In the genomic region with DNA sequence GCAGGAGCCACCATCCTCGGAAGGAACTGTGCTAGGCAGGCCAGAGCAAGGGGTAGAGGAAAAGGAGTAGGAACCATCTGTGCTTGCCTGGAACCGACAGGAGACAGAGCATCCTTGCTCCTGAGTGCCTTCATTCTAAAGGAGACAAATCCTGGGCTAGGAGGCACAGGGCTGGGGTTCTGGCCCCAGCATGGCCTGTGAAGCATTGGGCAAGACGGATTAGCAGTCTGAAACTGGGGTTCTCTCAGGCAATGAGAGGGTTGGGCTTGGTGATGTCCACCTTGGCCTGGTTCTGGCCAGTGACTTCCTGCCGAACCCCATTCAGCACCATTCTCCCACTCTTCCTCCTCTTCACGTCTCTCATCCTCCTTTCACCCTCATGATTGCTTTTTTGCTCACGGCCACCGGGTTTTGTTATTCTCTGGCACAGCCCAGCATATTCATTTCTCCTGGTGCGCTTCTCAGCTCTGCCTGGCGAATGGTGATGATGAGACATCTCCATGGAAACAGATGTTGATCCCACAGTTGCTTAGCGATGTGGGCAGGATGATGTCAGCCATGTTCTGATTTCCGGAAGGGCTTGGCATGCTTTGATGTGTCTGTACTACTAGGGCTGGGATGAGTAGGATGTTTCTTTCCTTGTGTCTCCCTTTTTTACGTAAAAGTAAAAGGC, we compare ENCODE assay signal across 14 cellular contexts.
DNase-seq lines count a peak whose midpoint lies in the region; ATAC-seq, FAIRE-seq and TF ChIP-seq lines count a peak whose summit lies in the region.
"Had no signal": no experiment of that assay in that cellular context is flagged by ENCODE, and none has a peak within 500 bp of the region (broad histone marks: within the 10 kb centered on the region; RNA-seq: fewer than 3 reads in every experiment).

No MANE protein-coding gene starts in this region.

- no peak for TF ChIP-seq CTCF in astrocyte (IDR thresholded peaks at IDR 0.05; ENCODE audit: insufficient read depth, low read depth, low read length)
- no peak for TF ChIP-seq CTCF in lung (IDR thresholded peaks at IDR 0.05; ENCODE audit: control extremely low read depth, extremely low read depth)
- TF ChIP-seq CTCF in GM10266 (IDR thresholded peaks at IDR 0.05; ENCODE audit: control insufficient read depth, insufficient read depth, low read depth, missing control alignments) = no peak

- no peak overlapping the region for H3K9ac ChIP-seq in astrocyte (ENCODE audit: low read length)

- no peak overlapping the region for H3K27ac Mint-ChIP-seq in astrocyte (ENCODE audit: unreplicated experiment)

- H3K27me3 Mint-ChIP-seq in astrocyte (ENCODE audit: low read depth, unreplicated experiment) = peaks cover 3% of the 10 kb centered on the region

- 88% methylated on average over 12 of the region's 12 CpGs for WGBS in lung, 2 donors

- peaks cover 5% of the 10 kb centered on the region for H3K9me3 Mint-ChIP-seq in astrocyte (ENCODE audit: unreplicated experiment)

- no peak overlapping the region for H3K4me2 ChIP-seq in astrocyte (ENCODE audit: low read length)

- peaks cover 2% of the 10 kb centered on the region for H3K4me1 Mint-ChIP-seq in astrocyte (ENCODE audit: low read depth, unreplicated experiment)

- no peaks in the 10 kb centered on the region for H4K20me1 ChIP-seq in astrocyte (ENCODE audit: insufficient read depth, low read length)

- H3K27ac ChIP-seq in astrocyte (ENCODE audit: low read depth, low read length) (no peak overlapping the region), lung (ENCODE audit: low read depth in 1 of 2, low read length in 1 of 2) (no peak overlapping the region)
- H3K27ac ChIP-seq: colonic mucosa had no signal

- H2AFZ ChIP-seq in astrocyte (ENCODE audit: low read depth, low read length) = no peak overlapping the region

- H3K4me1 ChIP-seq in astrocyte (ENCODE audit: insufficient read depth, low read length) (no peaks in the 10 kb centered on the region), lung (ENCODE audit: control insufficient read depth in 2 of 2, insufficient read depth in 2 of 2, low read length in 2 of 2) (no peaks in the 10 kb centered on the region)
- H3K4me1 ChIP-seq: colonic mucosa had no signal

- H3K79me2 ChIP-seq in astrocyte (ENCODE audit: insufficient read depth, low read length) = no peaks in the 10 kb centered on the region

- H3K27me3 ChIP-seq in astrocyte (ENCODE audit: insufficient read depth, low read length) (no peaks in the 10 kb centered on the region), lung (ENCODE audit: control insufficient read depth, insufficient read depth) (no peaks in the 10 kb centered on the region)
- H3K27me3 ChIP-seq: colonic mucosa had no signal

- FAIRE-seq in astrocyte (lab: Jason Lieb, UNC) = peak; percentile 62

- ATAC-seq in lung (ENCODE audit: insufficient read depth, low FRiP score) = no peak
- no peak for ATAC-seq in HG03175 (IDR thresholded peaks at IDR 0.05; ENCODE audit: unreplicated experiment)
- ATAC-seq in GM21529 (IDR thresholded peaks at IDR 0.05; ENCODE audit: unreplicated experiment) = no peak

- no peak overlapping the region for H3K4me3 Mint-ChIP-seq in astrocyte (ENCODE audit: unreplicated experiment)

- DNase-seq in AG08395 (ENCODE audit: low spot score) (peak; percentile 72), GM04503 (ENCODE audit: low read depth) (peak; percentile 47), astrocyte (ENCODE audit: low read depth) (peak; percentile 66), lung (ENCODE audit: low spot score) (peak; percentile 25), GM10266 (ENCODE audit: extremely low spot score) (no peak), cerebellar nuclear complex (lab: John Stamatoyannopoulos, UW) (no peak)
- DNase-seq: activated T-cell treated with anti-CD3 and anti-CD28 coated beads, Interleukin-2, amount 50 U/mL, for 1 hour; colonic mucosa; KBM-7; NCI-H69; stimulated activated CD8-positive, alpha-beta memory T cell treated with anti-CD3 and anti-CD28 coated beads, Interleukin-4, amount 100 ng/mL, for 48 hours; T-helper 1 cell had no signal

- H3K36me3 Mint-ChIP-seq in astrocyte (ENCODE audit: low read depth, unreplicated experiment) = peaks cover 2% of the 10 kb centered on the region

- no peaks in the 10 kb centered on the region for H3K9me3 ChIP-seq in astrocyte (ENCODE audit: insufficient read depth, low read depth, low read length)
- peaks cover 0 to 2% of the 10 kb centered on the region in 2 donors for H3K9me3 ChIP-seq in lung (ENCODE audit: control insufficient read depth in 2 of 2, insufficient read depth in 1 of 2, low read length in 1 of 2)
- H3K9me3 ChIP-seq: colonic mucosa had no signal

- H3K36me3 ChIP-seq in astrocyte (ENCODE audit: insufficient read depth, low read length) = no peaks in the 10 kb centered on the region
- H3K36me3 ChIP-seq in lung (ENCODE audit: control insufficient read depth in 2 of 2, insufficient read depth in 2 of 2, low read length in 2 of 2) = no peaks in the 10 kb centered on the region
- H3K36me3 ChIP-seq: colonic mucosa had no signal

- H3K4me3 ChIP-seq in astrocyte (ENCODE audit: insufficient read depth, low read depth, low read length) (no peak overlapping the region), lung (no peak overlapping the region)
- H3K4me3 ChIP-seq: colonic mucosa had no signal

Comparison
In these comparisons a context has a peak if more than half of its experiments do, and no peak if none do; other contexts are left out.
1. DNase-seq: peak in AG08395 (single experiment), GM04503 (single experiment), astrocyte (single experiment) and lung (single experiment); none in GM10266 (single experiment) and cerebellar nuclear complex (0 of 2).